11 cellular contexts compared by ENCODE assay signal in genomic region chr5:74394924-74395880, GRCh38.
DNase-seq lines count a peak whose midpoint lies in the region; ATAC-seq and TF ChIP-seq lines count a peak whose summit lies in the region.
"Had no signal": no experiment of that assay in that cellular context is flagged by ENCODE, and none has a peak within 500 bp of the region (broad histone marks: within the 10 kb centered on the region; RNA-seq: fewer than 3 reads in every experiment).

No MANE protein-coding gene starts in this region.

- peaks cover 19% of the 10 kb centered on the region for H3K4me1 ChIP-seq in MM.1S (ENCODE audit: low read length)

- no peaks in the 10 kb centered on the region for H3K9me3 ChIP-seq in MM.1S (replicated peaks; ENCODE audit: insufficient read depth, low read length)

- peak overlapping the region; percentile 67 for H3K27ac Mint-ChIP-seq in nephron progenitor cell
- H3K27ac Mint-ChIP-seq: activated naive CD4-positive, alpha-beta T cell treated with anti-CD3 and anti-CD28 coated beads, Interleukin-2, amount 50 U/mL, for 24 hours had no signal

- no peaks in the 10 kb centered on the region for H3K36me3 ChIP-seq in MM.1S (replicated peaks; ENCODE audit: insufficient read depth, low read length)

- H2AFZ ChIP-seq in MM.1S (ENCODE audit: low read length): peak overlapping the region; percentile 19

- H3K27me3 Mint-ChIP-seq in nephron progenitor cell (ENCODE audit: low read depth, poor library complexity): peaks cover 15% of the 10 kb centered on the region
- H3K27me3 Mint-ChIP-seq: activated naive CD4-positive, alpha-beta T cell treated with anti-CD3 and anti-CD28 coated beads, Interleukin-2, amount 50 U/mL, for 24 hours had no signal

- ATAC-seq in HG03039 (IDR thresholded peaks at IDR 0.05; ENCODE audit: unreplicated experiment): no peak

- H3K9me3 Mint-ChIP-seq in nephron progenitor cell: peaks cover 11% of the 10 kb centered on the region
- H3K9me3 Mint-ChIP-seq: activated naive CD4-positive, alpha-beta T cell treated with anti-CD3 and anti-CD28 coated beads, Interleukin-2, amount 50 U/mL, for 24 hours had no signal

- peaks cover 56% of the 10 kb centered on the region for H3K4me1 Mint-ChIP-seq in nephron progenitor cell
- H3K4me1 Mint-ChIP-seq: activated naive CD4-positive, alpha-beta T cell treated with anti-CD3 and anti-CD28 coated beads, Interleukin-2, amount 50 U/mL, for 24 hours had no signal

- peaks cover 10% of the 10 kb centered on the region; the same call in 1 of the 2 replicates for H3F3A ChIP-seq in MM.1S (ENCODE audit: insufficient read depth, low read length)

- no peaks in the 10 kb centered on the region for H4K20me1 ChIP-seq in MM.1S (ENCODE audit: insufficient read depth, low read length)

- H3K9ac ChIP-seq in MM.1S (ENCODE audit: low read length): no peak overlapping the region

- H3K36me3 Mint-ChIP-seq in nephron progenitor cell (ENCODE audit: low read depth): no peaks in the 10 kb centered on the region
- H3K36me3 Mint-ChIP-seq: activated naive CD4-positive, alpha-beta T cell treated with anti-CD3 and anti-CD28 coated beads, Interleukin-2, amount 50 U/mL, for 24 hours had no signal

- DNase-seq in GM12865 (ENCODE audit: low read depth): peak; percentile 44
- peak; percentile 92 for DNase-seq in MM.1S
- DNase-seq in epithelial cell of prostate (ENCODE audit: low read depth, low spot score): peak; percentile 94
- DNase-seq in nephron progenitor cell: no peak
- no peak for DNase-seq in activated CD4-positive, alpha-beta T cell treated with anti-CD3 and anti-CD28 coated beads for 4 hours
- DNase-seq in amniotic stem cell (lab: John Stamatoyannopoulos, UW): no peak
- DNase-seq: GDM1, NCI-H2227 treated with DMSO at 0.1 percent for 48 hours had no signal

- no peak overlapping the region for H3K4me3 Mint-ChIP-seq in nephron progenitor cell
- H3K4me3 Mint-ChIP-seq: activated naive CD4-positive, alpha-beta T cell treated with anti-CD3 and anti-CD28 coated beads, Interleukin-2, amount 50 U/mL, for 24 hours had no signal

- no peaks in the 10 kb centered on the region for H3K9me2 ChIP-seq in MM.1S (replicated peaks; ENCODE audit: insufficient read depth, low read length)

- no peak for TF ChIP-seq CTCF in GM12865 (IDR thresholded peaks at IDR 0.05; ENCODE audit: insufficient read depth, low read depth, low read length, missing control alignments)
- TF ChIP-seq CTCF in MM.1S (IDR thresholded peaks at IDR 0.05; ENCODE audit: low read length): peak; percentile 35
- no peak for TF ChIP-seq CTCF in nephron progenitor cell (IDR thresholded peaks at IDR 0.05)

- peak overlapping the region; percentile 28; the same call in 1 of the 2 replicates for H3K4me2 ChIP-seq in MM.1S (ENCODE audit: low read depth, low read length)

- H3K27ac ChIP-seq in MM.1S (ENCODE audit: low read length) (peak overlapping the region; percentile 57; the same call in 1 of the 2 replicates), epithelial cell of prostate (peak overlapping the region; percentile 90)
- H3K27ac ChIP-seq: VCaP had no signal

- no peaks in the 10 kb centered on the region for H3K79me2 ChIP-seq in MM.1S (ENCODE audit: low read length)

- H3K27me3 ChIP-seq in MM.1S (replicated peaks; ENCODE audit: insufficient read depth, low read length): no peaks in the 10 kb centered on the region

- H3K4me3 ChIP-seq in GM12865 (ENCODE audit: low read depth, low read length) (no peak overlapping the region), MM.1S (ENCODE audit: low read length) (no peak overlapping the region)

Comparison
In these comparisons a context has a peak if more than half of its experiments do, and no peak if none do; other contexts are left out.
1. DNase-seq: peak in GM12865 (single experiment), MM.1S (single experiment) and epithelial cell of prostate (single experiment); none in nephron progenitor cell (single experiment), activated CD4-positive, alpha-beta T cell treated with anti-CD3 and anti-CD28 coated beads for 4 hours (0 of 2) and amniotic stem cell (single experiment).